ENCODE assay signal across 19 cellular contexts in genomic region chr3:142604940-142605339, GRCh38. TPM values are rescaled to one million over a fixed set of nuclear protein-coding genes. Genes with fewer than 3 reads are reported as not detected.
DNase-seq lines count a peak whose midpoint lies in the region; ATAC-seq, FAIRE-seq and TF ChIP-seq lines count a peak whose summit lies in the region.
"Had no signal": no experiment of that assay in that cellular context is flagged by ENCODE, and none has a peak within 500 bp of the region (broad histone marks: within the 10 kb centered on the region; RNA-seq: fewer than 3 reads in every experiment).

No MANE protein-coding gene starts in this region.

- H4K20me1 ChIP-seq in OCI-LY3 (ENCODE audit: insufficient read depth, low read length) = no peaks in the 10 kb centered on the region

- H3K27me3 Mint-ChIP-seq in stimulated activated naive CD8-positive, alpha-beta T cell treated with anti-CD3 and anti-CD28 coated beads, Interleukin-15, amount 100 ng/mL, for 72 hours = no peaks in the 10 kb centered on the region
- H3K27me3 Mint-ChIP-seq in activated CD8-positive, alpha-beta memory T cell treated with anti-CD3 and anti-CD28 coated beads, Interleukin-2, amount 10 ng/mL, durations not matched to agents 7 days and 5 days = no peaks in the 10 kb centered on the region
- H3K27me3 Mint-ChIP-seq: T-helper 17 cell had no signal

- H3K4me3 Mint-ChIP-seq in stimulated activated naive CD8-positive, alpha-beta T cell treated with anti-CD3 and anti-CD28 coated beads, Interleukin-15, amount 100 ng/mL, for 72 hours = no peak overlapping the region
- no peak overlapping the region for H3K4me3 Mint-ChIP-seq in activated CD8-positive, alpha-beta memory T cell treated with anti-CD3 and anti-CD28 coated beads, Interleukin-2, amount 10 ng/mL, durations not matched to agents 7 days and 5 days
- H3K4me3 Mint-ChIP-seq: CD14-positive monocyte, H9, T-helper 17 cell had no signal

- DNase-seq in small intestine (peak; percentile 85), esophagus muscularis mucosa (ENCODE audit: extremely low spot score) (no peak)
- no peak for DNase-seq in stimulated activated naive CD8-positive, alpha-beta T cell treated with anti-CD3 and anti-CD28 coated beads, Interleukin-15, amount 100 ng/mL, for 72 hours
- no peak for DNase-seq in activated CD8-positive, alpha-beta memory T cell treated with anti-CD3 and anti-CD28 coated beads, Interleukin-2, amount 10 ng/mL, durations not matched to agents 7 days and 5 days
- DNase-seq: ACHN, AML-193, DMS153, H9, IMR-90, NCI-H1105 treated with DMSO at 0.1 percent for 48 hours, NCI-H187 treated with DMSO at 0.1 percent for 48 hours, NCI-H446, NCI-H69, T-helper 17 cell had no signal

- H3K4me1 Mint-ChIP-seq in stimulated activated naive CD8-positive, alpha-beta T cell treated with anti-CD3 and anti-CD28 coated beads, Interleukin-15, amount 100 ng/mL, for 72 hours = no peaks in the 10 kb centered on the region
- H3K4me1 Mint-ChIP-seq in activated CD8-positive, alpha-beta memory T cell treated with anti-CD3 and anti-CD28 coated beads, Interleukin-2, amount 10 ng/mL, durations not matched to agents 7 days and 5 days = no peaks in the 10 kb centered on the region
- H3K4me1 Mint-ChIP-seq: CD14-positive monocyte, H9 had no signal

- no peaks in the 10 kb centered on the region for H3K9me3 ChIP-seq in OCI-LY3 (ENCODE audit: insufficient read depth, low read length)
- H3K9me3 ChIP-seq in small intestine (ENCODE audit: control insufficient read depth, low read depth) = no peaks in the 10 kb centered on the region
- no peaks in the 10 kb centered on the region for H3K9me3 ChIP-seq in esophagus muscularis mucosa

- ATAC-seq in GM18909 (IDR thresholded peaks at IDR 0.05; ENCODE audit: poor library complexity, unreplicated experiment) = peak; percentile 71
- ATAC-seq in HG02678 (IDR thresholded peaks at IDR 0.05; ENCODE audit: unreplicated experiment) = peak; percentile 64
- ATAC-seq in stimulated activated naive CD8-positive, alpha-beta T cell treated with anti-CD3 and anti-CD28 coated beads, Interleukin-15, amount 100 ng/mL, for 72 hours = no peak
- ATAC-seq in activated CD8-positive, alpha-beta memory T cell treated with anti-CD3 and anti-CD28 coated beads, Interleukin-2, amount 10 ng/mL, durations not matched to agents 7 days and 5 days = no peak
- ATAC-seq: T-helper 17 cell had no signal

- H3K4me3 ChIP-seq in OCI-LY3 (ENCODE audit: low read length) (peak overlapping the region; percentile 23; the same call in 1 of the 2 replicates), small intestine (ENCODE audit: low read depth in 1 of 2, low read length in 2 of 2) (no peak overlapping the region), esophagus muscularis mucosa (no peak overlapping the region)

- H3K79me2 ChIP-seq in OCI-LY3 (ENCODE audit: low read length) = no peaks in the 10 kb centered on the region

- no peaks in the 10 kb centered on the region for H3K27me3 ChIP-seq in OCI-LY3 (ENCODE audit: low read depth, low read length)
- no peaks in the 10 kb centered on the region for H3K27me3 ChIP-seq in small intestine (ENCODE audit: control insufficient read depth in 2 of 2, insufficient read depth in 2 of 2, low read length in 2 of 2)
- H3K27me3 ChIP-seq in esophagus muscularis mucosa = no peaks in the 10 kb centered on the region

- peak overlapping the region; percentile 4; the same call in 1 of the 2 replicates for H3K9ac ChIP-seq in OCI-LY3 (ENCODE audit: low read length)

- no peaks in the 10 kb centered on the region for H3K9me3 Mint-ChIP-seq in stimulated activated naive CD8-positive, alpha-beta T cell treated with anti-CD3 and anti-CD28 coated beads, Interleukin-15, amount 100 ng/mL, for 72 hours
- H3K9me3 Mint-ChIP-seq in activated CD8-positive, alpha-beta memory T cell treated with anti-CD3 and anti-CD28 coated beads, Interleukin-2, amount 10 ng/mL, durations not matched to agents 7 days and 5 days (ENCODE audit: low read depth) = no peaks in the 10 kb centered on the region
- H3K9me3 Mint-ChIP-seq: H9 had no signal

- H3K27ac Mint-ChIP-seq in stimulated activated naive CD8-positive, alpha-beta T cell treated with anti-CD3 and anti-CD28 coated beads, Interleukin-15, amount 100 ng/mL, for 72 hours = no peak overlapping the region
- H3K27ac Mint-ChIP-seq in activated CD8-positive, alpha-beta memory T cell treated with anti-CD3 and anti-CD28 coated beads, Interleukin-2, amount 10 ng/mL, durations not matched to agents 7 days and 5 days = no peak overlapping the region
- H3K27ac Mint-ChIP-seq: T-helper 17 cell had no signal

- H3K36me3 ChIP-seq in OCI-LY3 (replicated peaks; ENCODE audit: low read depth, low read length) (no peaks in the 10 kb centered on the region), small intestine (ENCODE audit: control insufficient read depth in 2 of 2, insufficient read depth in 2 of 2, low read length in 2 of 2) (peaks cover 0 to 1% of the 10 kb centered on the region in 2 donors), esophagus muscularis mucosa (no peaks in the 10 kb centered on the region)

- CTCF ChIA-PET in activated CD8-positive, alpha-beta memory T cell treated with anti-CD3 and anti-CD28 coated beads, Interleukin-2, amount 10 ng/mL, durations not matched to agents 7 days and 5 days (lab: Charles Lee) = interaction anchor here (1.0 kb wide), 1 partner anchor 85 kb away, joined by 3 read pairs; no protein-coding TSS in a partner anchor

- peaks cover 27% of the 10 kb centered on the region for H3K4me1 ChIP-seq in OCI-LY3 (ENCODE audit: low read length)
- peaks cover 0 to 8% of the 10 kb centered on the region in 2 donors for H3K4me1 ChIP-seq in small intestine (ENCODE audit: control insufficient read depth in 2 of 2, insufficient read depth in 1 of 2, low read depth in 1 of 2, low read length in 1 of 2)
- H3K4me1 ChIP-seq in esophagus muscularis mucosa = no peaks in the 10 kb centered on the region

- FAIRE-seq in small intestine (lab: Jason Lieb, UNC) = no peak

- intact Hi-C loops in esophagus muscularis mucosa (cut with DNase I) = no loop called here

- no peak for TF ChIP-seq POLR2A in esophagus muscularis mucosa (IDR thresholded peaks at IDR 0.05; ENCODE audit: low read depth)

- H3K36me3 Mint-ChIP-seq in activated CD8-positive, alpha-beta memory T cell treated with anti-CD3 and anti-CD28 coated beads, Interleukin-2, amount 10 ng/mL, durations not matched to agents 7 days and 5 days = no peaks in the 10 kb centered on the region
- H3K36me3 Mint-ChIP-seq: CD14-positive monocyte had no signal

- TF ChIP-seq EP300 in esophagus muscularis mucosa (IDR thresholded peaks at IDR 0.05) = no peak

- peak overlapping the region; percentile 67 for H3K4me2 ChIP-seq in OCI-LY3 (ENCODE audit: low read length)

- peak overlapping the region; percentile 14; the same call in 1 of the 2 replicates for H3K27ac ChIP-seq in OCI-LY3 (ENCODE audit: low read length)
- peak overlapping the region in 1 of 2 donors; percentile 44 for H3K27ac ChIP-seq in small intestine (ENCODE audit: low read depth in 1 of 2, low read length in 1 of 2)
- no peak overlapping the region for H3K27ac ChIP-seq in esophagus muscularis mucosa (replicated peaks in 1 of 4)
- H3K27ac ChIP-seq: RWPE1 had no signal

- TF ChIP-seq CTCF in OCI-LY3 (IDR thresholded peaks at IDR 0.05; ENCODE audit: low read depth, low read length) = no peak
- no peak for TF ChIP-seq CTCF in esophagus muscularis mucosa (IDR thresholded peaks at IDR 0.05)

- H2AFZ ChIP-seq in OCI-LY3 (ENCODE audit: low read depth, low read length) = 0 out of 2 replicates have a peak overlapping the region, but pooled peaks have one; percentile 2

RNA-seq across cellular contexts. Expression of gene PLS1, which starts 8.7 kb away (rescaled TPM):
- 100 to 1,000 TPM in 2 of 3 donors, 10 to 100 TPM in 1; 63.0 to 298 (median 279) TPM for polyA plus RNA-seq in small intestine
- total RNA-seq in esophagus muscularis mucosa = 1 to 10 TPM; 1.2 to 2.0 (median 1.5) TPM
- total RNA-seq in activated CD8-positive, alpha-beta memory T cell treated with anti-CD3 and anti-CD28 coated beads, Interleukin-2, amount 10 ng/mL, durations not matched to agents 7 days and 5 days = 1 to 10 TPM; 4.2 to 4.5 TPM

RNA-seq across cellular contexts. Expression of gene ATR, which starts 26.4 kb away (rescaled TPM):
- 1 to 10 TPM; 3.5 to 9.6 (median 5.1) TPM for polyA plus RNA-seq in small intestine
- total RNA-seq in esophagus muscularis mucosa = 10 to 100 TPM in 3 of 4 donors, 1 to 10 TPM in 1; 9.5 to 16.6 (median 13.3) TPM
- 10 to 100 TPM; 34.9 to 40.0 TPM for total RNA-seq in activated CD8-positive, alpha-beta memory T cell treated with anti-CD3 and anti-CD28 coated beads, Interleukin-2, amount 10 ng/mL, durations not matched to agents 7 days and 5 days

Comparison
In these comparisons a context has a peak if more than half of its experiments do, and no peak if none do; other contexts are left out.
1. ATAC-seq: peak in GM18909 (single experiment) and HG02678 (single experiment); none in stimulated activated naive CD8-positive, alpha-beta T cell treated with anti-CD3 and anti-CD28 coated beads, Interleukin-15, amount 100 ng/mL, for 72 hours (single experiment) and activated CD8-positive, alpha-beta memory T cell treated with anti-CD3 and anti-CD28 coated beads, Interleukin-2, amount 10 ng/mL, durations not matched to agents 7 days and 5 days (single experiment).